Comparison of ENCODE assay signal across 10 cellular contexts in genomic region chr12:64180951-64181350, GRCh38. TPM values are rescaled to one million over a fixed set of nuclear protein-coding genes. Genes with fewer than 3 reads are reported as not detected.
DNase-seq lines count a peak whose midpoint lies in the region; ATAC-seq, FAIRE-seq and TF ChIP-seq lines count a peak whose summit lies in the region.
"Had no signal": no experiment of that assay in that cellular context is flagged by ENCODE, and none has a peak within 500 bp of the region (broad histone marks: within the 10 kb centered on the region; RNA-seq: fewer than 3 reads in every experiment).

No MANE protein-coding gene starts in this region.

- H3K9me3 ChIP-seq in keratinocyte (ENCODE audit: control insufficient read depth, low read depth, low read length) (no peaks in the 10 kb centered on the region), thyroid gland (no peaks in the 10 kb centered on the region)

- no peak for ATAC-seq in HG03045 (IDR thresholded peaks at IDR 0.05; ENCODE audit: unreplicated experiment)
- ATAC-seq: T-cell had no signal

- dilution Hi-C loops in keratinocyte (cut with MboI; ENCODE audit: extremely low pct_ligation_motif_present, low sequenced_read_pairs), result no loop called here

- no peaks in the 10 kb centered on the region for H3K36me3 ChIP-seq in keratinocyte (ENCODE audit: control insufficient read depth in 2 of 2, extremely low read depth in 1 of 2, insufficient read depth in 2 of 2, low read length in 2 of 2)
- H3K36me3 ChIP-seq in thyroid gland, result no peaks in the 10 kb centered on the region

- TF ChIP-seq CTCF in cardiac fibroblast (IDR thresholded peaks at IDR 0.05; ENCODE audit: low read depth, low read length) (no peak), keratinocyte (optimal IDR thresholded peaks at IDR 0.05 in 1 of 3, IDR thresholded peaks at IDR 0.05 in 1 of 3, conservative IDR thresholded peaks at IDR 0.05 in 1 of 3; ENCODE audit: extremely low read depth in 1 of 3, insufficient read depth in 2 of 3, low read length in 3 of 3) (no peak), thyroid gland (IDR thresholded peaks at IDR 0.05) (no peak), glutamatergic neuron (IDR thresholded peaks at IDR 0.05; ENCODE audit: partially characterized antibody, unreplicated experiment) (no peak)

- H3K4me3 Mint-ChIP-seq in glutamatergic neuron (ENCODE audit: unreplicated experiment), result no peak overlapping the region
- H3K4me3 Mint-ChIP-seq: T-cell had no signal

- H3K27ac ChIP-seq in keratinocyte (ENCODE audit: control insufficient read depth, insufficient read depth, low read length) (peak overlapping the region; percentile 87), thyroid gland (peak overlapping the region; percentile 57 to 76 (median 67))

- H3K9ac ChIP-seq in keratinocyte (ENCODE audit: control insufficient read depth, extremely low read depth, insufficient read depth, low read length), result peak overlapping the region; percentile 40

- H3K27ac Mint-ChIP-seq in glutamatergic neuron (ENCODE audit: unreplicated experiment), result no peak overlapping the region
- H3K27ac Mint-ChIP-seq: T-cell had no signal

- H3K4me3 ChIP-seq in cardiac fibroblast (replicated peaks in 1 of 2; ENCODE audit: low read depth in 2 of 2, low read length in 2 of 2) (no peak overlapping the region), keratinocyte (ENCODE audit: control insufficient read depth in 2 of 3, extremely low read depth in 1 of 3, insufficient read depth in 2 of 3, low read depth in 1 of 3, low read length in 3 of 3) (peak overlapping the region in 1 of 3 experiments; percentile 6), thyroid gland (replicated peaks in 1 of 3) (no peak overlapping the region)

- no peaks in the 10 kb centered on the region for H3K27me3 Mint-ChIP-seq in glutamatergic neuron (ENCODE audit: unreplicated experiment)
- H3K27me3 Mint-ChIP-seq: T-cell had no signal

- H3K79me2 ChIP-seq in keratinocyte (ENCODE audit: control insufficient read depth, insufficient read depth, low read length), result no peaks in the 10 kb centered on the region

- no peaks in the 10 kb centered on the region for H4K20me1 ChIP-seq in keratinocyte (ENCODE audit: control insufficient read depth, extremely low read depth, insufficient read depth, low read length)

- H3K4me1 Mint-ChIP-seq in glutamatergic neuron (ENCODE audit: low read depth, unreplicated experiment), result no peaks in the 10 kb centered on the region
- H3K4me1 Mint-ChIP-seq: T-cell had no signal

- WGBS in thyroid gland, 2 donors, result 49 to 52% methylated on average over 5 of the region's 5 CpGs

- FAIRE-seq in HTR-8/SVneo (lab: Jason Lieb, UNC) (no peak), keratinocyte (lab: Jason Lieb, UNC) (no peak), GM12891 (lab: Jason Lieb, UNC) (no peak)

- intact Hi-C loops in thyroid gland (cut with DNase I), result loop anchor here (5.0 to 10.0 kb wide), 2 partner anchors 54 to 334 kb away; no protein-coding TSS in a partner anchor

- H3K27me3 ChIP-seq in keratinocyte (ENCODE audit: control insufficient read depth, extremely low read depth, insufficient read depth, low read length) (no peaks in the 10 kb centered on the region), thyroid gland (no peaks in the 10 kb centered on the region)

- H3K4me1 ChIP-seq in keratinocyte (ENCODE audit: control insufficient read depth, extremely low read depth, insufficient read depth, low read length) (peaks cover 36% of the 10 kb centered on the region), thyroid gland (peaks cover 17 to 26% of the 10 kb centered on the region in 2 donors)

- H2AFZ ChIP-seq in keratinocyte (ENCODE audit: control insufficient read depth, low read length), result peak overlapping the region; percentile 59

- peak; percentile 23 for DNase-seq in HTR-8/SVneo (ENCODE audit: insufficient read length, low spot score)
- DNase-seq in cardiac fibroblast (ENCODE audit: low read depth in 2 of 2), result peak; percentile 78 to 90
- DNase-seq in keratinocyte (ENCODE audit: low read depth, low spot score), result no peak
- peak in 1 of 2 donors; percentile 15 for DNase-seq in thyroid gland
- no peak for DNase-seq in NK-92 (lab: John Stamatoyannopoulos, UW; ENCODE audit: unreplicated experiment)
- no peak for DNase-seq in GM12891 (ENCODE audit: insufficient read length, low spot score)
- no peak for DNase-seq in glutamatergic neuron
- DNase-seq: NCI-H2107, T-cell had no signal

- H3K4me2 ChIP-seq in keratinocyte (ENCODE audit: control insufficient read depth, extremely low read depth, insufficient read depth, low read depth, low read length), result peak overlapping the region; percentile 46

- H3K9me3 Mint-ChIP-seq in glutamatergic neuron (ENCODE audit: unreplicated experiment), result peaks cover 2% of the 10 kb centered on the region

- TF ChIP-seq POLR2A in thyroid gland (IDR thresholded peaks at IDR 0.05) (no peak), GM12891 (IDR thresholded peaks at IDR 0.05; ENCODE audit: low read depth, low read length) (no peak)

- no peaks in the 10 kb centered on the region for H3K36me3 Mint-ChIP-seq in glutamatergic neuron (ENCODE audit: unreplicated experiment)

- no peaks in the 10 kb centered on the region for H3K9me1 ChIP-seq in keratinocyte (ENCODE audit: control insufficient read depth, extremely low read depth, insufficient read depth, low read length)

TF ChIP-seq in GM12891, 5 proteins besides CTCF, POLR2A, EP300 and RAD21:
- TF ChIP-seq TAF1 (IDR thresholded peaks at IDR 0.05; ENCODE audit: low read depth, low read length) (no peak), SPI1 (IDR thresholded peaks at IDR 0.05; ENCODE audit: low read depth, low read length) (no peak), POU2F2 (IDR thresholded peaks at IDR 0.05; ENCODE audit: low read depth, low read length) (no peak), PAX5 (IDR thresholded peaks at IDR 0.05; ENCODE audit: insufficient read depth, low read length, severe bottlenecking) (no peak), POLR2AphosphoS5 (IDR thresholded peaks at IDR 0.05; ENCODE audit: low read depth, low read length) (no peak)
TF ChIP-seq in GM12891: peak in this region for 0.

RNA-seq across cellular contexts. Expression of gene KICS2, which starts 41.1 kb away (rescaled TPM):
- polyA plus RNA-seq in keratinocyte, result 5.2 to 6.2 TPM (median 5.7 TPM) in 3 replicates
- 2.0 TPM for polyA plus RNA-seq in keratinocyte (2011; ENCODE audit: low read depth)
- 4.0 and 5.7 TPM in 2 replicates for polyA plus RNA-seq in keratinocyte (2011; cell fraction: cytosol; rRNA removed)
- polyA plus RNA-seq in keratinocyte (2011; cell fraction: nucleus; rRNA removed), result 8.1 and 8.5 TPM in 2 replicates
- polyA plus RNA-seq in keratinocyte (2012; ENCODE audit: low replicate concordance), result 4.5 and 6.5 TPM in 2 replicates
- polyA minus RNA-seq in keratinocyte, result 5.8 to 8.8 TPM (median 6.4 TPM) in 3 replicates
- polyA minus RNA-seq in keratinocyte (2011; cell fraction: cytosol; rRNA and poly(A)+ RNA removed), result 9.4 TPM
- 6.0 and 8.9 TPM in 2 replicates for polyA minus RNA-seq in keratinocyte (2011; cell fraction: nucleus; rRNA and poly(A)+ RNA removed)
- total RNA-seq in thyroid gland, result 10 to 100 TPM; 11.9 to 20.0 (median 18.6) TPM
- 4.3 TPM for polyA plus RNA-seq in GM12891 (2012; ENCODE audit: low read depth, missing spikeins)
- total RNA-seq in glutamatergic neuron (ENCODE audit: unreplicated experiment), result 3.4 TPM

Comparison
In these comparisons a context has a peak if more than half of its experiments do, and no peak if none do; other contexts are left out.
1. DNase-seq: peak in HTR-8/SVneo (single experiment) and cardiac fibroblast (2 of 2); none in keratinocyte (single experiment), NK-92 (single experiment), GM12891 (single experiment) and glutamatergic neuron (single experiment).